3 cellular contexts compared by ENCODE assay signal in the genomic region with DNA sequence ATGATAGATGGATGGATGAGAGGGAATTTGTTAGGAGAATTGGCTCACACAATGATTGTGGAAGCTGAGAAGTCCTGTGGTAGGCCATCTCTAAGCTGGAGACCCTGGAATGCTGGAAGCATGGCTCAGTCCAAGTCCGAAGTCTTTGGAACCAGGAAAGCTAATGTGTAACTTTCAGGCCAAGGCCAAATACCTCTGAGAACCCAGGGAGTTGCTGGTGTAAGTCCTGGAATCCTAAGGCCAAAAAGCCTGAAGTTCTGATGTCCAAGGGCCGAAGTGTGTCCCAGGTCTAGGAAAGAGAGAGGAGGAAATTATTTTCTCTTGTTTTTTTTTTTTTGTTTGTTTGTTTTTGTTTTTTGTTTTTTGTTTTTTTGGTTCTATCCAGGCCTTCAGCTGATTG.
TF ChIP-seq lines count a peak whose summit lies in the region.

No MANE protein-coding gene starts in this region.

TF ChIP-seq in HepG2, 621 proteins besides CTCF, POLR2A, EP300 and RAD21 (continues in another document):
- no peak for TF ChIP-seq MXD4 (CRISPR knock-in tag; IDR thresholded peaks at IDR 0.05)
- TF ChIP-seq MED8 (CRISPR knock-in tag; IDR thresholded peaks at IDR 0.05; ENCODE audit: insufficient replicate concordance): no peak
- TF ChIP-seq ZNF746 (CRISPR knock-in tag; IDR thresholded peaks at IDR 0.05): no peak
- TF ChIP-seq SALL1 (CRISPR knock-in tag; IDR thresholded peaks at IDR 0.05): peak; percentile 86
- peak; percentile 65 for TF ChIP-seq MIER2 (CRISPR knock-in tag; IDR thresholded peaks at IDR 0.05)
- no peak for TF ChIP-seq ZNF547 (CRISPR knock-in tag; IDR thresholded peaks at IDR 0.05)
- peak; percentile 62 for TF ChIP-seq GATAD2A (CRISPR knock-in tag; IDR thresholded peaks at IDR 0.05)
- TF ChIP-seq KLF11 (CRISPR knock-in tag; IDR thresholded peaks at IDR 0.05): 0 out of 2 replicates have a peak, but pooled peaks have one; percentile 55
- TF ChIP-seq KDM1A (CRISPR knock-in tag; IDR thresholded peaks at IDR 0.05): peak; percentile 46; the same call in 1 of the 2 replicates
- TF ChIP-seq HNF4A (CRISPR knock-in tag; IDR thresholded peaks at IDR 0.05): peak; percentile 97
- no peak for TF ChIP-seq ZFP37 (CRISPR knock-in tag; IDR thresholded peaks at IDR 0.05; ENCODE audit: borderline replicate concordance)
- 0 out of 2 replicates have a peak, but pooled peaks have one; percentile 19 for TF ChIP-seq ZFP1 (CRISPR knock-in tag; IDR thresholded peaks at IDR 0.05)
- TF ChIP-seq PRDM10 (CRISPR knock-in tag; IDR thresholded peaks at IDR 0.05; ENCODE audit: low read depth): peak; percentile 89
- TF ChIP-seq FOXA3 (CRISPR knock-in tag; IDR thresholded peaks at IDR 0.05): 0 out of 2 replicates have a peak, but pooled peaks have one; percentile 28
- TF ChIP-seq ZNF660 (CRISPR knock-in tag; IDR thresholded peaks at IDR 0.05; ENCODE audit: borderline replicate concordance, low read depth): no peak
- TF ChIP-seq NBN (conservative IDR thresholded peaks at IDR 0.05): no peak
- TF ChIP-seq MED1 (CRISPR knock-in tag; IDR thresholded peaks at IDR 0.05): peak; percentile 75
- no peak for TF ChIP-seq TMF1 (CRISPR knock-in tag; IDR thresholded peaks at IDR 0.05; ENCODE audit: low read depth)
- TF ChIP-seq TARDBP (CRISPR knock-in tag; IDR thresholded peaks at IDR 0.05): 0 out of 2 replicates have a peak, but pooled peaks have one; percentile 61
- TF ChIP-seq ZNF207 (IDR thresholded peaks at IDR 0.05; ENCODE audit: borderline replicate concordance): no peak
- peak; percentile 48; the same call in 1 of the 2 replicates for TF ChIP-seq ZNF317 (CRISPR knock-in tag; IDR thresholded peaks at IDR 0.05)

TF ChIP-seq in K562, 482 proteins besides CTCF, POLR2A, EP300 and RAD21:
- TF ChIP-seq NUFIP1 (IDR thresholded peaks at IDR 0.05; ENCODE audit: partially characterized antibody) (no peak), RBFOX2 (IDR thresholded peaks at IDR 0.05; ENCODE audit: low read depth, low read length) (no peak), GABPA (tag; conservative IDR thresholded peaks at IDR 0.05; ENCODE audit: low read depth) (no peak), TCF7L2 (IDR thresholded peaks at IDR 0.05; ENCODE audit: low read depth, low read length) (no peak)
- TF ChIP-seq, protein P1, sequence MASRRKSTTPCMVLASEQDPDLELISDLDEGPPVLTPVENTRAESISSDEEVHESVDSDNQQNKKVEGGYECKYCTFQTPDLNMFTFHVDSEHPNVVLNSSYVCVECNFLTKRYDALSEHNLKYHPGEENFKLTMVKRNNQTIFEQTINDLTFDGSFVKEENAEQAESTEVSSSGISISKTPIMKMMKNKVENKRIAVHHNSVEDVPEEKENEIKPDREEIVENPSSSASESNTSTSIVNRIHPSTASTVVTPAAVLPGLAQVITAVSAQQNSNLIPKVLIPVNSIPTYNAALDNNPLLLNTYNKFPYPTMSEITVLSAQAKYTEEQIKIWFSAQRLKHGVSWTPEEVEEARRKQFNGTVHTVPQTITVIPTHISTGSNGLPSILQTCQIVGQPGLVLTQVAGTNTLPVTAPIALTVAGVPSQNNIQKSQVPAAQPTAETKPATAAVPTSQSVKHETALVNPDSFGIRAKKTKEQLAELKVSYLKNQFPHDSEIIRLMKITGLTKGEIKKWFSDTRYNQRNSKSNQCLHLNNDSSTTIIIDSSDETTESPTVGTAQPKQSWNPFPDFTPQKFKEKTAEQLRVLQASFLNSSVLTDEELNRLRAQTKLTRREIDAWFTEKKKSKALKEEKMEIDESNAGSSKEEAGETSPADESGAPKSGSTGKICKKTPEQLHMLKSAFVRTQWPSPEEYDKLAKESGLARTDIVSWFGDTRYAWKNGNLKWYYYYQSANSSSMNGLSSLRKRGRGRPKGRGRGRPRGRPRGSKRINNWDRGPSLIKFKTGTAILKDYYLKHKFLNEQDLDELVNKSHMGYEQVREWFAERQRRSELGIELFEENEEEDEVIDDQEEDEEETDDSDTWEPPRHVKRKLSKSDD (conservative IDR thresholded peaks at IDR 0.05; ENCODE audit: low read length): no peak

TF ChIP-seq in H1, 55 proteins besides CTCF, POLR2A, EP300 and RAD21:
- TF ChIP-seq KDM1A (IDR thresholded peaks at IDR 0.05; ENCODE audit: borderline replicate concordance, low read length): no peak
- TF ChIP-seq, protein P2, sequence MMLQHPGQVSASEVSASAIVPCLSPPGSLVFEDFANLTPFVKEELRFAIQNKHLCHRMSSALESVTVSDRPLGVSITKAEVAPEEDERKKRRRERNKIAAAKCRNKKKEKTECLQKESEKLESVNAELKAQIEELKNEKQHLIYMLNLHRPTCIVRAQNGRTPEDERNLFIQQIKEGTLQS (IDR thresholded peaks at IDR 0.05; ENCODE audit: insufficient read depth, low read depth, low read length): no peak
- no peak for TF ChIP-seq ATF2 (IDR thresholded peaks at IDR 0.05; ENCODE audit: low read length)
- no peak for TF ChIP-seq BACH1 (IDR thresholded peaks at IDR 0.05; ENCODE audit: low read length)
- TF ChIP-seq TBP (IDR thresholded peaks at IDR 0.05; ENCODE audit: low read depth, low read length): no peak
- no peak for TF ChIP-seq GABPA (IDR thresholded peaks at IDR 0.05; ENCODE audit: borderline replicate concordance, insufficient read depth, low read length)
- TF ChIP-seq RBBP5 (IDR thresholded peaks at IDR 0.05; ENCODE audit: borderline replicate concordance, low read depth, low read length): no peak
- TF ChIP-seq FOSL1 (IDR thresholded peaks at IDR 0.05; ENCODE audit: insufficient read depth, low read depth, low read length): no peak
- TF ChIP-seq JUND (IDR thresholded peaks at IDR 0.05; ENCODE audit: low read length): no peak
